ENCODE assay signal across 20 cellular contexts in the genomic region with DNA sequence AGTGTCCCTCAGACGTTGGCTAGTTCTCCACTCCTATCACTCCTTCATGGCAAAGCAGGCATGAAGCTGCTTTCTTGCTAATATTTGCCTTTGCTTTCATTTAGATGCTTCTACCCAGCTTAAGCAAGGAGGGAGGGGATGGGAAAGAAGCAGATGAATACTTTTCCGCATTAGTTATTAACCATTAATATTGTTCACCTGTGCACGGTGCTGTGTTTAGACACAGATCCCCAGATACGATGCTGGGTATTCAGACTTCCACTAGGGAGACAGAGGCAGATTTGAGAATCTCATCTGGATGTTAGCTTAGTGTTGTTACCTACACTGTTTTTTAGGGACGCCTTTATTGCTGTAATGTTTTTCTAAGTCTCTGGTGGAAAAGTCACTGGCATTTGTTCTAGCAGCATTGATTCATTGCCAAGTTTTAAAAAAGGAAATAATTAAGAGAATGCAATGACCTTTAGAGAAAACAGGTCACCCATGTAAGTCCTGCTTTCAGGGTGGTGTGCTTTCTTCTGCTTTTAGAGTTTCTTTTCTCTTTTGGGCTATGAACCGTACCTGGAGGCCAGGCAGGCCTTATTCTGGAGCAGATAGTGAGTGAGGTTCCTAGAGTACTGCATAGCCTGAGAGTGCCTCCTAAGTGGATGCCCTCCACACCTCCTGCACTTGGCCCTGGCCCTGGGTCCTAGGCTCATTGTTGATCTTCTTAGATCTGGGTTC. TPM values are rescaled to one million over a fixed set of nuclear protein-coding genes. Genes with fewer than 3 reads are reported as not detected.
A peak's percentile ranks its signal among the peaks of the same experiment; 100 is the strongest.
DNase-seq lines count a peak whose midpoint lies in the region; ATAC-seq and TF ChIP-seq lines count a peak whose summit lies in the region.
"Had no signal": no experiment of that assay in that cellular context is flagged by ENCODE, and none has a peak within 500 bp of the region (broad histone marks: within the 10 kb centered on the region; RNA-seq: fewer than 3 reads in every experiment).

No MANE protein-coding gene starts in this region.

- H3K9me3 ChIP-seq in upper lobe of right lung (no peaks in the 10 kb centered on the region), thyroid gland (no peaks in the 10 kb centered on the region)
- H3K9me3 ChIP-seq: uterus had no signal

- no peak overlapping the region for H3K4me3 Mint-ChIP-seq in progenitor cell of endocrine pancreas (ENCODE audit: low read depth)
- H3K4me3 Mint-ChIP-seq: activated naive CD8-positive, alpha-beta T cell; stimulated activated naive CD8-positive, alpha-beta T cell treated with anti-CD3 and anti-CD28 coated beads, Interleukin-15, amount 100 ng/mL, for 72 hours had no signal

- H3K4me1 Mint-ChIP-seq in progenitor cell of endocrine pancreas (ENCODE audit: low read depth) = peaks cover 13% of the 10 kb centered on the region

- 63% methylated on average over 6 of the region's 6 CpGs for WGBS in thyroid gland, 2 donors

- peaks cover 3% of the 10 kb centered on the region for H3K9me3 Mint-ChIP-seq in progenitor cell of endocrine pancreas (ENCODE audit: low read depth)
- H3K9me3 Mint-ChIP-seq: stimulated activated naive CD8-positive, alpha-beta T cell treated with anti-CD3 and anti-CD28 coated beads, Interleukin-15, amount 100 ng/mL, for 72 hours had no signal

- ATAC-seq in Right ventricle myocardium superior (ENCODE audit: poor library complexity) = peak; percentile 19
- ATAC-seq in upper lobe of right lung = peak; percentile 46
- ATAC-seq: stimulated activated naive CD8-positive, alpha-beta T cell treated with anti-CD3 and anti-CD28 coated beads, Interleukin-15, amount 100 ng/mL, for 72 hours had no signal

- H3K4me3 ChIP-seq in upper lobe of right lung (no peak overlapping the region), thyroid gland (replicated peaks in 1 of 3) (no peak overlapping the region)
- H3K4me3 ChIP-seq: coronary artery, uterus had no signal

- no peak overlapping the region for H3K27ac Mint-ChIP-seq in progenitor cell of endocrine pancreas
- H3K27ac Mint-ChIP-seq: activated naive CD8-positive, alpha-beta T cell had no signal

- H3K4me1 ChIP-seq in upper lobe of right lung (no peaks in the 10 kb centered on the region), thyroid gland (peaks cover 0 to 11% of the 10 kb centered on the region in 2 donors)
- H3K4me1 ChIP-seq: uterus had no signal

- no peaks in the 10 kb centered on the region for H3K36me3 ChIP-seq in upper lobe of right lung
- no peaks in the 10 kb centered on the region for H3K36me3 ChIP-seq in thyroid gland
- H3K36me3 ChIP-seq: brain microvascular endothelial cell, uterus had no signal

- H3K27me3 ChIP-seq in upper lobe of right lung (no peaks in the 10 kb centered on the region), thyroid gland (no peaks in the 10 kb centered on the region)
- H3K27me3 ChIP-seq: brain microvascular endothelial cell, uterus had no signal

- TF ChIP-seq CTCF in upper lobe of right lung (IDR thresholded peaks at IDR 0.05) (no peak), progenitor cell of endocrine pancreas (IDR thresholded peaks at IDR 0.05; ENCODE audit: unreplicated experiment) (no peak), thyroid gland (IDR thresholded peaks at IDR 0.05) (no peak)

- no peak for TF ChIP-seq POLR2A in thyroid gland (IDR thresholded peaks at IDR 0.05)

- intact Hi-C loops in Right ventricle myocardium superior (cut with DNase I) (no loop called here), cardiac septum (cut with DNase I) (loop anchor here (2.0 kb wide), 1 partner anchor 50 kb away; no protein-coding TSS in a partner anchor), upper lobe of right lung (cut with DNase I) (no loop called here), thyroid gland (cut with DNase I) (no loop called here)

- H3K27ac ChIP-seq in upper lobe of right lung = no peak overlapping the region
- H3K27ac ChIP-seq in thyroid gland = no peak overlapping the region
- H3K27ac ChIP-seq: brain microvascular endothelial cell, coronary artery, uterus had no signal

- peaks cover 9% of the 10 kb centered on the region for H3K36me3 Mint-ChIP-seq in progenitor cell of endocrine pancreas (ENCODE audit: insufficient read depth)
- H3K36me3 Mint-ChIP-seq: activated naive CD8-positive, alpha-beta T cell had no signal

- no peaks in the 10 kb centered on the region for H3K27me3 Mint-ChIP-seq in progenitor cell of endocrine pancreas

- DNase-seq in Right ventricle myocardium superior (no peak), cardiac septum (ENCODE audit: low spot score) (no peak), fibroblast of gingiva (ENCODE audit: low read depth) (peak; percentile 14), lung microvascular endothelial cell (ENCODE audit: low read depth in 2 of 2) (peak; percentile 22 to 41), upper lobe of right lung (no peak), progenitor cell of endocrine pancreas (ENCODE audit: low spot score, unreplicated experiment) (no peak), thyroid gland (no peak), GOT3 (lab: John Stamatoyannopoulos, UW) (no peak)
- DNase-seq: 8988T; activated CD8-positive, alpha-beta memory T cell treated with anti-CD3 and anti-CD28 coated beads for 24 hours; foreskin melanocyte; KG1; NCI-H187 treated with DMSO at 0.1 percent for 48 hours; stimulated activated CD4-positive, alpha-beta T cell treated with anti-CD3 and anti-CD28 coated beads, Interleukin-2, amount 100 ng/mL, for 24 hours; stimulated activated naive CD8-positive, alpha-beta T cell treated with anti-CD3 and anti-CD28 coated beads, Interleukin-15, amount 100 ng/mL, for 72 hours; T1000; uterus had no signal

RNA-seq across cellular contexts. Expression of gene MYZAP, which starts 55.5 kb away (rescaled TPM):
- total RNA-seq in Right ventricle myocardium superior (966 TPM), cardiac septum (658 TPM), lung microvascular endothelial cell (49.7 and 86.3 TPM in 2 replicates), upper lobe of right lung (30.9 TPM), progenitor cell of endocrine pancreas (11.5 and 11.9 TPM in 2 replicates), thyroid gland (10 to 100 TPM in 1 of 4 donors, 1 to 10 TPM in 3; 3.2 to 20.7 (median 6.4) TPM)

RNA-seq across cellular contexts. Expression of gene POLR2M, which starts 59.3 kb away (rescaled TPM):
- 47.1 TPM for total RNA-seq in Right ventricle myocardium superior
- total RNA-seq in cardiac septum = 80.8 TPM
- total RNA-seq in lung microvascular endothelial cell = 200 and 211 TPM in 2 replicates
- 63.7 TPM for total RNA-seq in upper lobe of right lung
- total RNA-seq in progenitor cell of endocrine pancreas = 57.0 and 64.3 TPM in 2 replicates
- 100 to 1,000 TPM in 1 of 4 donors, 10 to 100 TPM in 3; 63.2 to 269 (median 70.6) TPM for total RNA-seq in thyroid gland

Comparison
In these comparisons a context has a peak if more than half of its experiments do, and no peak if none do; other contexts are left out.
1. DNase-seq: peak in fibroblast of gingiva (single experiment) and lung microvascular endothelial cell (2 of 2); none in Right ventricle myocardium superior (single experiment), cardiac septum (single experiment), upper lobe of right lung (single experiment), progenitor cell of endocrine pancreas (single experiment), thyroid gland (0 of 2) and GOT3 (single experiment).